17 cellular contexts compared by ENCODE assay signal in genomic region chr7:83851551-83851950, GRCh38.
"Had no signal": no experiment of that assay in that cellular context is flagged by ENCODE, and none has a peak within 500 bp of the region (broad histone marks: within the 10 kb centered on the region; RNA-seq: fewer than 3 reads in every experiment).

No MANE protein-coding gene starts in this region.

- DNase-seq: KBM-7, MG63, NCI-H1092 treated with DMSO at 0.1 percent for 48 hours, NCI-H1436, NCI-H187, NCI-H2029, NCI-H2081 treated with DMSO at 0.1 percent for 48 hours, NCI-H2171, NCI-H226, NCI-H446, NCI-H510A, NCI-H524 treated with DMSO at 0.1 percent for 48 hours, NCI-H774, RPMI8226, SHP77, SK-N-SH had no signal

- H3K9ac ChIP-seq: SK-N-SH had no signal

- H3K27me3 ChIP-seq: MG63 had no signal

- H3K9me3 ChIP-seq: MG63, SK-N-SH had no signal

- H3K36me3 ChIP-seq: MG63 had no signal

- H3K4me2 ChIP-seq: SK-N-SH had no signal

- H3K27ac ChIP-seq: HL-60 had no signal

- H3K4me3 ChIP-seq: MG63 had no signal
